Comparison of ENCODE assay signal across 9 cellular contexts in the genomic region with DNA sequence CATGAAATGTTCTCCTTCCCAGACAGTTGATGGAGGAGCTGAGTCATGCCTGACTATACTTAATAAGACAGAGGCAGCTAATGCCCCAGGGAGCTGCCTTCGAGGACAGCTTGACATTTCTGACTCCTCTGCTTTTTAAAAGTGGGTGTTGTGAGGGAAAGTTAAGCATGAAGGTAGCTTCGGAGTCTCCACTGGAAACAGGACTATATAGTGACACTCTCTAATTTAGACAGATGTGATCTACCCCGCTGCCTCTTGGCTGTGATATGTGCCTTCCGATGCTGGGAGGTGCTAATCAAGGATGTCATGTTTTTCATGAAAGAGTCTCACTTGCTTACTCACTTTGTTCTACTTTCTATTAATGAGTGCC.
DNase-seq lines count a peak whose midpoint lies in the region; ATAC-seq, FAIRE-seq and TF ChIP-seq lines count a peak whose summit lies in the region.
"Had no signal": no experiment of that assay in that cellular context is flagged by ENCODE, and none has a peak within 500 bp of the region (broad histone marks: within the 10 kb centered on the region; RNA-seq: fewer than 3 reads in every experiment).

No MANE protein-coding gene starts in this region.

- H3K27ac ChIP-seq in GM12878 (ENCODE audit: control insufficient read depth, insufficient read depth) (no peak overlapping the region), osteoblast (ENCODE audit: low read depth, low read length) (peak overlapping the region; percentile 90), gastroesophageal sphincter (no peak overlapping the region)
- H3K27ac ChIP-seq: pancreas had no signal

- CTCF ChIA-PET in GM12878 (lab: Yijun Ruan, JAX): no interaction called here

- no peaks in the 10 kb centered on the region for H3K27me3 ChIP-seq in GM12878 (replicated peaks in 1 of 2; ENCODE audit: control insufficient read depth in 2 of 2, insufficient read depth in 2 of 2, low read length in 1 of 2)
- H3K27me3 ChIP-seq in osteoblast (ENCODE audit: insufficient read depth, low read length): no peaks in the 10 kb centered on the region
- no peaks in the 10 kb centered on the region for H3K27me3 ChIP-seq in gastroesophageal sphincter
- H3K27me3 ChIP-seq: pancreas had no signal

- H3K4me2 ChIP-seq in GM12878 (ENCODE audit: control insufficient read depth, insufficient read depth): no peak overlapping the region
- peak overlapping the region; percentile 66 for H3K4me2 ChIP-seq in osteoblast (ENCODE audit: insufficient read depth, low read length)

- TF ChIP-seq EP300 in GM12878 (IDR thresholded peaks at IDR 0.05; ENCODE audit: borderline replicate concordance in 1 of 2, control insufficient read depth in 1 of 2, low read depth in 2 of 2, low read length in 2 of 2): no peak
- TF ChIP-seq EP300 in gastroesophageal sphincter (IDR thresholded peaks at IDR 0.05): no peak

- BruUV-seq in GM12878 (replicated peaks; lab: Mats Ljungman, UMichigan): no TSS peak

- FAIRE-seq in GM12878 (lab: Jason Lieb, UNC): no peak
- FAIRE-seq: pancreas had no signal

- in situ Hi-C loops in GM12878 (cut with MboI): no loop called here

- POLR2A ChIA-PET in GM12878 (lab: Charles Lee): no interaction called here

- H3K36me3 ChIP-seq in GM12878 (ENCODE audit: control insufficient read depth in 2 of 2, insufficient read depth in 2 of 2, low read length in 1 of 2): no peaks in the 10 kb centered on the region
- H3K36me3 ChIP-seq in osteoblast (ENCODE audit: insufficient read depth, low read length): no peaks in the 10 kb centered on the region
- H3K36me3 ChIP-seq in gastroesophageal sphincter: no peaks in the 10 kb centered on the region
- H3K36me3 ChIP-seq: pancreas had no signal

- no peak for TF ChIP-seq CTCF in NB4 (IDR thresholded peaks at IDR 0.05; ENCODE audit: low read depth, low read length)
- TF ChIP-seq CTCF in GM12878 (IDR thresholded peaks at IDR 0.05 in 2 of 3, conservative IDR thresholded peaks at IDR 0.05 in 1 of 3; ENCODE audit: control insufficient read depth in 2 of 3, extremely low read depth in 1 of 3, insufficient read depth in 1 of 3, low read depth in 3 of 3, low read length in 3 of 3): no peak
- no peak for TF ChIP-seq CTCF in osteoblast (IDR thresholded peaks at IDR 0.05; ENCODE audit: extremely low read depth, low read depth, low read length)
- no peak for TF ChIP-seq CTCF in gastroesophageal sphincter (IDR thresholded peaks at IDR 0.05)

- peak; percentile 82 for DNase-seq in NB4 (ENCODE audit: low read depth)
- DNase-seq in GM12878 (ENCODE audit: low read depth, low spot score): no peak
- DNase-seq in osteoblast (ENCODE audit: insufficient read length, low spot score, missing footprints): peak; percentile 49
- DNase-seq in NCI-H526 treated with DMSO at 0.1 percent for 48 hours (lab: John Stamatoyannopoulos, UW): no peak
- DNase-seq: pancreas had no signal

- RAD21 ChIA-PET in GM12878 (lab: Charles Lee; ENCODE audit: unreplicated experiment): no interaction called here

- no peak overlapping the region for H3K9ac ChIP-seq in GM12878 (ENCODE audit: control insufficient read depth, insufficient read depth, low read length)

- 44% methylated on average over 4 of the region's 4 CpGs for WGBS in GM12878 (ENCODE audit: insufficient coverage, insufficient replicate concordance, low lambda C conversion rate, missing lambda C conversion rate)
- WGBS in gastroesophageal sphincter (ENCODE audit: low coverage in 1 of 2), 2 donors: 60 to 76% methylated on average over 2 to 4 of the region's 4 CpGs

- H4K20me1 ChIP-seq in GM12878 (ENCODE audit: control insufficient read depth, insufficient read depth): no peaks in the 10 kb centered on the region
- no peaks in the 10 kb centered on the region for H4K20me1 ChIP-seq in osteoblast (ENCODE audit: insufficient read depth, low read length)

- SMC1A ChIA-PET in GM12878 (lab: Charles Lee; ENCODE audit: uncharacterized antibody, unreplicated experiment): no interaction called here

- H3K4me1 ChIP-seq in GM12878 (ENCODE audit: control insufficient read depth, insufficient read depth, low read length): no peaks in the 10 kb centered on the region
- peaks cover 24% of the 10 kb centered on the region for H3K4me1 ChIP-seq in osteoblast (ENCODE audit: insufficient read depth, low read length)
- peaks cover 0 to 5% (median 0%) of the 10 kb centered on the region in 3 donors for H3K4me1 ChIP-seq in gastroesophageal sphincter

- H3K79me2 ChIP-seq in GM12878 (ENCODE audit: control insufficient read depth, insufficient read depth, low read length): no peaks in the 10 kb centered on the region
- no peaks in the 10 kb centered on the region for H3K79me2 ChIP-seq in osteoblast (ENCODE audit: insufficient read depth, low read length)

- H3K4me3 ChIP-seq in GM08714 (ENCODE audit: low read length): peak overlapping the region; percentile 17; the same call in 1 of the 2 replicates
- H3K4me3 ChIP-seq in NB4 (ENCODE audit: low read depth, low read length): no peak overlapping the region
- no peak overlapping the region for H3K4me3 ChIP-seq in GM12878
- no peak overlapping the region for H3K4me3 ChIP-seq in osteoblast (ENCODE audit: insufficient read depth, low read length)
- H3K4me3 ChIP-seq in gastroesophageal sphincter: no peak overlapping the region
- H3K4me3 ChIP-seq: pancreas had no signal

- intact Hi-C loops in GM12878 (cut with micrococcal nuclease; ENCODE audit: unreplicated experiment): no loop called here

- TF ChIP-seq RAD21 in GM12878 (IDR thresholded peaks at IDR 0.05; ENCODE audit: insufficient read depth, low read depth, low read length): no peak

- no peak overlapping the region for H2AFZ ChIP-seq in GM12878 (ENCODE audit: control insufficient read depth, low read depth, low read length)
- H2AFZ ChIP-seq in osteoblast (ENCODE audit: low read length): peak overlapping the region; percentile 55

- H3K9me3 ChIP-seq in GM12878 (replicated peaks; ENCODE audit: control insufficient read depth, insufficient read depth, low read length): no peaks in the 10 kb centered on the region
- H3K9me3 ChIP-seq in osteoblast (ENCODE audit: low read depth, low read length): no peaks in the 10 kb centered on the region
- no peaks in the 10 kb centered on the region for H3K9me3 ChIP-seq in gastroesophageal sphincter
- H3K9me3 ChIP-seq: pancreas had no signal

- no peak for TF ChIP-seq POLR2A in NB4 (IDR thresholded peaks at IDR 0.05; ENCODE audit: extremely low read depth, insufficient read length)
- TF ChIP-seq POLR2A in GM12878 (IDR thresholded peaks at IDR 0.05; ENCODE audit: low read depth, low read length): no peak
- TF ChIP-seq POLR2A in gastroesophageal sphincter (IDR thresholded peaks at IDR 0.05): no peak

- ATAC-seq in GM21786 (IDR thresholded peaks at IDR 0.05; ENCODE audit: unreplicated experiment) (peak; percentile 79), GM12878 (peak; percentile 83), HG02571 (IDR thresholded peaks at IDR 0.05; ENCODE audit: unreplicated experiment) (no peak), gastroesophageal sphincter (no peak)

TF ChIP-seq in GM12878, 131 proteins besides CTCF, POLR2A, EP300 and RAD21:
- TF ChIP-seq MEF2B (IDR thresholded peaks at IDR 0.05; ENCODE audit: partially characterized antibody, poor library complexity, severe bottlenecking): peak; percentile 21
- no peak for TF ChIP-seq NFIC (IDR thresholded peaks at IDR 0.05; ENCODE audit: low read depth, low read length)

Comparison
In these comparisons a context has a peak if more than half of its experiments do, and no peak if none do; other contexts are left out.
1. ATAC-seq: peak in GM21786 (single experiment) and GM12878 (single experiment); none in HG02571 (single experiment) and gastroesophageal sphincter (single experiment).
2. DNase-seq: peak in NB4 (single experiment) and osteoblast (single experiment); none in GM12878 (single experiment) and NCI-H526 treated with DMSO at 0.1 percent for 48 hours (single experiment).